1 cellular context compared by ENCODE assay signal in genomic region chr1:222370911-222371717, GRCh38.
TF ChIP-seq lines count a peak whose summit lies in the region.

No MANE protein-coding gene starts in this region.

TF ChIP-seq in K562, 482 proteins besides CTCF, POLR2A, EP300 and RAD21 (continued from another document):
- TF ChIP-seq, protein P1, sequence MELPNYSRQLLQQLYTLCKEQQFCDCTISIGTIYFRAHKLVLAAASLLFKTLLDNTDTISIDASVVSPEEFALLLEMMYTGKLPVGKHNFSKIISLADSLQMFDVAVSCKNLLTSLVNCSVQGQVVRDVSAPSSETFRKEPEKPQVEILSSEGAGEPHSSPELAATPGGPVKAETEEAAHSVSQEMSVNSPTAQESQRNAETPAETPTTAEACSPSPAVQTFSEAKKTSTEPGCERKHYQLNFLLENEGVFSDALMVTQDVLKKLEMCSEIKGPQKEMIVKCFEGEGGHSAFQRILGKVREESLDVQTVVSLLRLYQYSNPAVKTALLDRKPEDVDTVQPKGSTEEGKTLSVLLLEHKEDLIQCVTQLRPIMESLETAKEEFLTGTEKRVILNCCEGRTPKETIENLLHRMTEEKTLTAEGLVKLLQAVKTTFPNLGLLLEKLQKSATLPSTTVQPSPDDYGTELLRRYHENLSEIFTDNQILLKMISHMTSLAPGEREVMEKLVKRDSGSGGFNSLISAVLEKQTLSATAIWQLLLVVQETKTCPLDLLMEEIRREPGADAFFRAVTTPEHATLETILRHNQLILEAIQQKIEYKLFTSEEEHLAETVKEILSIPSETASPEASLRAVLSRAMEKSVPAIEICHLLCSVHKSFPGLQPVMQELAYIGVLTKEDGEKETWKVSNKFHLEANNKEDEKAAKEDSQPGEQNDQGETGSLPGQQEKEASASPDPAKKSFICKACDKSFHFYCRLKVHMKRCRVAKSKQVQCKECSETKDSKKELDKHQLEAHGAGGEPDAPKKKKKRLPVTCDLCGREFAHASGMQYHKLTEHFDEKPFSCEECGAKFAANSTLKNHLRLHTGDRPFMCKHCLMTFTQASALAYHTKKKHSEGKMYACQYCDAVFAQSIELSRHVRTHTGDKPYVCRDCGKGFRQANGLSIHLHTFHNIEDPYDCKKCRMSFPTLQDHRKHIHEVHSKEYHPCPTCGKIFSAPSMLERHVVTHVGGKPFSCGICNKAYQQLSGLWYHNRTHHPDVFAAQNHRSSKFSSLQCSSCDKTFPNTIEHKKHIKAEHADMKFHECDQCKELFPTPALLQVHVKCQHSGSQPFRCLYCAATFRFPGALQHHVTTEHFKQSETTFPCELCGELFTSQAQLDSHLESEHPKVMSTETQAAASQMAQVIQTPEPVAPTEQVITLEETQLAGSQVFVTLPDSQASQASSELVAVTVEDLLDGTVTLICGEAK (IDR thresholded peaks at IDR 0.05): no peak
- TF ChIP-seq, protein P1 (CRISPR knock-in tag; IDR thresholded peaks at IDR 0.05): no peak
- TF ChIP-seq FOXA3 (CRISPR knock-in tag; conservative IDR thresholded peaks at IDR 0.05 in 1 of 2, IDR thresholded peaks at IDR 0.05 in 1 of 2) (no peak), ELF1 (tag; IDR thresholded peaks at IDR 0.05) (no peak), GTF2A2 (tag; IDR thresholded peaks at IDR 0.05) (no peak), ZNF124 (CRISPR knock-in tag; IDR thresholded peaks at IDR 0.05) (no peak), POU5F1 (IDR thresholded peaks at IDR 0.05; ENCODE audit: borderline replicate concordance, low read depth, low read length, partially characterized antibody) (no peak), RBM15 (IDR thresholded peaks at IDR 0.05; ENCODE audit: insufficient read depth, low read length) (no peak), ZNF586 (CRISPR knock-in tag; conservative IDR thresholded peaks at IDR 0.05) (no peak), NELFE (IDR thresholded peaks at IDR 0.05; ENCODE audit: insufficient read depth, insufficient read length) (no peak), NR1H2 (CRISPR knock-in tag; IDR thresholded peaks at IDR 0.05) (no peak), ZBTB7A (IDR thresholded peaks at IDR 0.05; ENCODE audit: borderline replicate concordance, control insufficient read depth, low read depth, low read length) (no peak), SAFB (IDR thresholded peaks at IDR 0.05; ENCODE audit: borderline replicate concordance, low read depth, low read length) (no peak), TCF7 (IDR thresholded peaks at IDR 0.05; ENCODE audit: borderline replicate concordance) (no peak)
- TF ChIP-seq, protein P2, sequence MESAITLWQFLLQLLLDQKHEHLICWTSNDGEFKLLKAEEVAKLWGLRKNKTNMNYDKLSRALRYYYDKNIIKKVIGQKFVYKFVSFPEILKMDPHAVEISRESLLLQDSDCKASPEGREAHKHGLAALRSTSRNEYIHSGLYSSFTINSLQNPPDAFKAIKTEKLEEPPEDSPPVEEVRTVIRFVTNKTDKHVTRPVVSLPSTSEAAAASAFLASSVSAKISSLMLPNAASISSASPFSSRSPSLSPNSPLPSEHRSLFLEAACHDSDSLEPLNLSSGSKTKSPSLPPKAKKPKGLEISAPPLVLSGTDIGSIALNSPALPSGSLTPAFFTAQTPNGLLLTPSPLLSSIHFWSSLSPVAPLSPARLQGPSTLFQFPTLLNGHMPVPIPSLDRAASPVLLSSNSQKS (CRISPR knock-in tag; IDR thresholded peaks at IDR 0.05): no peak
